In genomic region chr7:127350586-127350985, GRCh38 we compare ENCODE assay signal across 13 cellular contexts.
"Had no signal": no experiment of that assay in that cellular context is flagged by ENCODE, and none has a peak within 500 bp of the region (broad histone marks: within the 10 kb centered on the region; RNA-seq: fewer than 3 reads in every experiment).

No MANE protein-coding gene starts in this region.

- H3K9me3 ChIP-seq: heart left ventricle, mucosa of descending colon, right atrium auricular region had no signal

- H3K27me3 ChIP-seq: heart left ventricle, right atrium auricular region had no signal

- H3K27ac Mint-ChIP-seq: type B pancreatic cell had no signal

- H3K4me3 Mint-ChIP-seq: type B pancreatic cell had no signal

- H3K27ac ChIP-seq: heart left ventricle, right atrium auricular region had no signal

- H3K36me3 ChIP-seq: right atrium auricular region had no signal

- H3K9me3 Mint-ChIP-seq: type B pancreatic cell had no signal

- H3K4me3 ChIP-seq: heart left ventricle, mucosa of descending colon, right atrium auricular region had no signal

- ATAC-seq: esophagus mucosa, heart left ventricle, left lobe of liver, mucosa of descending colon had no signal

- DNase-seq: effector memory CD4-positive, alpha-beta T cell; heart left ventricle; hippocampal formation; islet precursor cell; mammary epithelial cell; mucosa of descending colon; small intestine; stimulated activated CD4-positive, alpha-beta T cell treated with anti-CD3 and anti-CD28 coated beads, Interleukin-12 subunit alpha, Interleukin-12 subunit beta, amount 100 ng/mL, for 4 hours; stimulated activated naive CD4-positive, alpha-beta T cell treated with Interleukin-2 at 50 U/mL for 16 hours had no signal
